ENCODE assay signal across 8 cellular contexts in genomic region chr1:7940745-7941436, GRCh38. TPM values are rescaled to one million over a fixed set of nuclear protein-coding genes. Genes with fewer than 3 reads are reported as not detected.
DNase-seq lines count a peak whose midpoint lies in the region; TF ChIP-seq lines count a peak whose summit lies in the region.

Gene TNFRSF9 (minus strand): TSS chr1:7940839. CDS start chr1:7939994, 845 bp downstream.

- H3K27ac Mint-ChIP-seq in nephron progenitor cell, result no peak within 1 kb of the TSS

- H3K4me3 ChIP-seq in SJSA1 (0 out of 2 replicates have a peak within 1 kb of the TSS, but pooled peaks have one; percentile 2), tibial artery (no peak within 1 kb of the TSS)

- peaks cover 57% of the 10 kb centered on the region for H3K27me3 Mint-ChIP-seq in nephron progenitor cell (ENCODE audit: low read depth, poor library complexity)

- no peaks in the 10 kb centered on the region for H3K36me3 Mint-ChIP-seq in nephron progenitor cell (ENCODE audit: low read depth)

- peaks cover 28% of the 10 kb centered on the region for H3K4me1 Mint-ChIP-seq in nephron progenitor cell

- TF ChIP-seq CTCF in nephron progenitor cell (IDR thresholded peaks at IDR 0.05), result no peak
- TF ChIP-seq CTCF in tibial artery (IDR thresholded peaks at IDR 0.05), result no peak

- peaks cover 3% of the 10 kb centered on the region for H3K9me3 Mint-ChIP-seq in nephron progenitor cell

- intact Hi-C loops in tibial artery (cut with DNase I; ENCODE audit: low total_unique reads), result no loop called here

- H3K9me3 ChIP-seq in SJSA1 (replicated peaks), result no peaks in the 10 kb centered on the region
- no peaks in the 10 kb centered on the region for H3K9me3 ChIP-seq in tibial artery

- H3K27ac ChIP-seq in SJSA1, result peak within 1 kb of the TSS; percentile 88
- H3K27ac ChIP-seq in tibial artery, result no peak within 1 kb of the TSS

- in situ Hi-C loops in Caki2 (cut with HindIII; ENCODE audit: low pct_unique_long_range_greater_than_20kb, low sequenced_read_pairs), result no loop called here

- DNase-seq in Caki2 (ENCODE audit: low read depth), result peak; percentile 46
- peak; percentile 59 to 86 for DNase-seq in SJSA1 (ENCODE audit: low read depth in 1 of 2, low spot score in 2 of 2)
- peak; percentile 76 for DNase-seq in activated naive CD4-positive, alpha-beta T cell treated with anti-CD3 and anti-CD28 coated beads, Interleukin-2, amount 50 U/mL, for 16 hours
- no peak for DNase-seq in nephron progenitor cell
- DNase-seq in tibial artery, result no peak
- no peak for DNase-seq in NCI-H2107 treated with DMSO at 0.1 percent for 48 hours (lab: John Stamatoyannopoulos, UW; ENCODE audit: unreplicated experiment)
- no peak for DNase-seq in GM03348 (ENCODE audit: low spot score)
- DNase-seq in LoVo (ENCODE audit: low spot score), result no peak

- H3K27me3 ChIP-seq in SJSA1 (replicated peaks) (no peaks in the 10 kb centered on the region), tibial artery (peaks cover 0 to 16% of the 10 kb centered on the region in 2 donors)

- peak within 1 kb of the TSS; percentile 68 for H3K4me3 Mint-ChIP-seq in nephron progenitor cell

- H3K4me1 ChIP-seq in SJSA1 (replicated peaks) (peaks cover 26% of the 10 kb centered on the region), tibial artery (peaks cover 0 to 19% (median 12%) of the 10 kb centered on the region in 4 donors)

- H3K36me3 ChIP-seq in SJSA1, result no peaks in the 10 kb centered on the region
- no peaks in the 10 kb centered on the region for H3K36me3 ChIP-seq in tibial artery

RNA-seq across cellular contexts. Expression of gene TNFRSF9, which starts in this region (rescaled TPM):
- 0.35 and 0.41 TPM in 2 replicates for total RNA-seq in Caki2 (2014; rRNA removed; shearing (Covaris generic); ENCODE audit: low replicate concordance)
- 3.4 and 5.6 TPM in 2 replicates for total RNA-seq in SJSA1 (2014; rRNA removed; shearing (Covaris generic))

Comparison
In these comparisons a context has a peak if more than half of its experiments do, and no peak if none do; other contexts are left out.
1. Peak in DNase-seq in Caki2; RNA of the gene not detected or under 1 TPM.
2. DNase-seq: peak in SJSA1 (2 of 2) and activated naive CD4-positive, alpha-beta T cell treated with anti-CD3 and anti-CD28 coated beads, Interleukin-2, amount 50 U/mL, for 16 hours (single experiment); none in nephron progenitor cell (single experiment), tibial artery (0 of 2), NCI-H2107 treated with DMSO at 0.1 percent for 48 hours (single experiment), GM03348 (single experiment) and LoVo (single experiment).